In the genomic region with DNA sequence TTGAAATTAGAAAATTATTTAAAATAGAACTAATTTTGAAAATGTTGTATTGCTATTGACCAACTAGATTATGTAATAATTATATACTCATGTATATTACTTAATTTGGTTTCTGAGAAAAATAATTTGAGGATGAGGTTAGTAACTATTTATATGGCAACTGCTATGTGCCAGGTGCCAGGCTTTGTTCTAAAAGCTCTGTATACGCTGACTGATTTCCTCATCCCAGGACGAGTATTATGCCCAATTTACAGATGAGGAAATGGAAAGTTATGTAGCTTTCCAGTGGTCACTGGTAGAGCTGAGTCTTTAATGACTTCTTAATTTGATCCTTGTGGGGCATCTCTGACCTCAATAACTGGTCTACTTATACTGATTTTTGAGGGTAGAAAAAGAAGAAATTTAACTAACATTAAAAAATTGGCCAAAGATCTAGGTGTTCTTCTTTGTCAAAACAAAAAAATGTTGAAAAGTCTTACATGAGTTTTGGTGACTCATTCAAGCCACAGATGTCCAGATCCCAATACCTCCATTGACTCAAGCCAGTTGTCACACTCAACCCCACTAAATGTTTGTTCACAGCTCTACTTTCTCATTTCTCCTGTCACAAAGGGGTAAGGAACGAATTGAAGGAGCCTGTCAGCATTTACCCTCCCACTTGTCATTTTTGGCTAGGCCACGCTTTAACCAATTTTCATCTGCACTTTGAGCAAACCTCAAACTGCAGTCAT, we compare ENCODE assay signal across 16 cellular contexts.
"Had no signal": no experiment of that assay in that cellular context is flagged by ENCODE, and none has a peak within 500 bp of the region (broad histone marks: within the 10 kb centered on the region; RNA-seq: fewer than 3 reads in every experiment).

No MANE protein-coding gene starts in this region.

- ATAC-seq: natural killer cell, right cardiac atrium had no signal

- H3K27ac Mint-ChIP-seq: activated naive CD4-positive, alpha-beta T cell treated with anti-CD3 and anti-CD28 coated beads, Interleukin-2, amount 50 U/mL, for 24 hours; endodermal cell; immature natural killer cell; natural killer cell had no signal

- H3K9me3 ChIP-seq: tibial artery, uterus had no signal

- H3K4me3 ChIP-seq: smooth muscle cell, tibial artery, uterus had no signal

- H3K27ac ChIP-seq: brain microvascular endothelial cell, tibial artery, uterus had no signal

- H3K36me3 ChIP-seq: brain microvascular endothelial cell, tibial artery, uterus had no signal

- H3K27me3 Mint-ChIP-seq: activated naive CD4-positive, alpha-beta T cell treated with anti-CD3 and anti-CD28 coated beads, Interleukin-2, amount 50 U/mL, for 24 hours had no signal

- H3K9me3 Mint-ChIP-seq: endodermal cell, immature natural killer cell, natural killer cell had no signal

- H3K4me3 Mint-ChIP-seq: activated naive CD4-positive, alpha-beta T cell treated with anti-CD3 and anti-CD28 coated beads, Interleukin-2, amount 50 U/mL, for 24 hours; endodermal cell; immature natural killer cell; natural killer cell had no signal

- H3K4me2 ChIP-seq: smooth muscle cell had no signal

- H3K4me1 ChIP-seq: uterus had no signal

- H3K36me3 Mint-ChIP-seq: activated naive CD4-positive, alpha-beta T cell treated with anti-CD3 and anti-CD28 coated beads, Interleukin-2, amount 50 U/mL, for 24 hours; immature natural killer cell; natural killer cell had no signal

- H3K4me1 Mint-ChIP-seq: activated naive CD4-positive, alpha-beta T cell treated with anti-CD3 and anti-CD28 coated beads, Interleukin-2, amount 50 U/mL, for 24 hours; endodermal cell; immature natural killer cell; natural killer cell had no signal

- H3K27me3 ChIP-seq: brain microvascular endothelial cell, tibial artery, uterus had no signal

- DNase-seq: activated effector memory CD4-positive, alpha-beta T cell treated with Interleukin-2 at 50 U/mL for 16 hours; activated T-cell treated with anti-CD3 and anti-CD28 coated beads, Interleukin-2, amount 50 U/mL, for 1 hour; amniotic stem cell; brain microvascular endothelial cell; cerebellar nuclear complex; dermis blood vessel endothelial cell; endodermal cell; erythroblast; glutamatergic neuron; immature natural killer cell; natural killer cell; right cardiac atrium; tibial artery; uterus had no signal
